ENCODE assay signal across 28 cellular contexts in the genomic region with DNA sequence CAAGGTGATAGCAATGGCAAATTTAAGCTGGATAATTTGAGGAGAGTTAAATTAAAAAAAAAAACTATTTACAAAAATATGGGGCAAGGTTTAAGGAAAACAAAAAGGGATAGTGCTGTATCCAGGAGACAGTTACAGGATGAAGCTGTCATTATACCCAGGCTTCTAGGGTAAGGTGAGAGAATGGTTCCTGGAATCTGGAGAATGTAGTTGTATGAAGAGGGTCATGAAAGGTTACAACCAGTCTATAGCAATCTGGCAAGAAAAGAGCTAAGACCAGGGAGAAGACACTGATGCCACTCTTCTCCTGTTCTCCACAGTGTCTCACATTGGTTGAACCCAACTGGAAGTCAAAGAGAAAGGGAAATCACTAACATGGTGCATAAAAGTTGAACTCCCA.
"Had no signal": no experiment of that assay in that cellular context is flagged by ENCODE, and none has a peak within 500 bp of the region (broad histone marks: within the 10 kb centered on the region; RNA-seq: fewer than 3 reads in every experiment).

No MANE protein-coding gene starts in this region.

- DNase-seq: hypothalamus; islet precursor cell; left ventricle myocardium inferior; midbrain; mucosa of descending colon; naive thymus-derived CD4-positive, alpha-beta T cell; ovary; retina; right cardiac atrium; stimulated activated CD4-positive, alpha-beta T cell treated with anti-CD3 and anti-CD28 coated beads, Interleukin-12 subunit alpha, Interleukin-12 subunit beta, amount 100 ng/mL, for 4 hours; stimulated activated CD4-positive, alpha-beta T cell treated with anti-CD3 and anti-CD28 coated beads, Interleukin-15, amount 100 ng/mL, for 24 hours; stimulated activated CD4-positive, alpha-beta T cell treated with anti-CD3 and anti-CD28 coated beads, Interleukin-2, amount 100 ng/mL, for 24 hours; stimulated activated CD4-positive, alpha-beta T cell treated with anti-CD3 and anti-CD28 coated beads, Interleukin-4, amount 100 ng/mL, for 24 hours; stimulated activated naive CD4-positive, alpha-beta T cell; tibial artery; trophoblast cell; upper lobe of right lung; uterus had no signal

- H3K9me3 ChIP-seq: left ventricle myocardium inferior, mucosa of descending colon, ovary, prostate gland, suprapubic skin, thoracic aorta, tibial artery, upper lobe of right lung, uterus had no signal

- H3K36me3 ChIP-seq: left ventricle myocardium inferior, ovary, prostate gland, suprapubic skin, thoracic aorta, tibial artery, upper lobe of right lung, uterus had no signal

- H3K4me1 ChIP-seq: prostate gland, suprapubic skin, tibial artery, upper lobe of right lung, uterus had no signal

- H3K27ac ChIP-seq: left ventricle myocardium inferior, ovary, prostate gland, skin epidermis, suprapubic skin, thoracic aorta, tibial artery, upper lobe of right lung, uterus had no signal

- H3K4me3 Mint-ChIP-seq: naive thymus-derived CD4-positive, alpha-beta T cell; natural killer cell treated with Interleukin-12 subunit alpha and Interleukin-12 subunit beta and Interleukin-15 and Interleukin-18, amount 100 ng/mL, for 72 hours; neural crest cell; stimulated activated effector memory CD8-positive, alpha-beta T cell treated with anti-CD3 and anti-CD28 coated beads, Interleukin-12 subunit alpha, Interleukin-12 subunit beta, amount 100 ng/mL, for 72 hours; stimulated activated naive CD8-positive, alpha-beta T cell treated with anti-CD3 and anti-CD28 coated beads, Interleukin-15, Interleukin-2, amounts not matched to agents 100 ng/mL and 50 ng/mL, for 24 hours had no signal

- H3K9me3 Mint-ChIP-seq: neural crest cell had no signal

- H3K36me3 Mint-ChIP-seq: naive thymus-derived CD4-positive, alpha-beta T cell; natural killer cell treated with Interleukin-12 subunit alpha and Interleukin-12 subunit beta and Interleukin-15 and Interleukin-18, amount 100 ng/mL, for 72 hours; stimulated activated effector memory CD8-positive, alpha-beta T cell treated with anti-CD3 and anti-CD28 coated beads, Interleukin-12 subunit alpha, Interleukin-12 subunit beta, amount 100 ng/mL, for 72 hours had no signal

- H3K27me3 Mint-ChIP-seq: naive thymus-derived CD4-positive, alpha-beta T cell; natural killer cell treated with Interleukin-12 subunit alpha and Interleukin-12 subunit beta and Interleukin-15 and Interleukin-18, amount 100 ng/mL, for 72 hours; stimulated activated naive CD8-positive, alpha-beta T cell treated with anti-CD3 and anti-CD28 coated beads, Interleukin-15, Interleukin-2, amounts not matched to agents 100 ng/mL and 50 ng/mL, for 24 hours had no signal

- H3K4me1 Mint-ChIP-seq: naive thymus-derived CD4-positive, alpha-beta T cell; stimulated activated effector memory CD8-positive, alpha-beta T cell treated with anti-CD3 and anti-CD28 coated beads, Interleukin-12 subunit alpha, Interleukin-12 subunit beta, amount 100 ng/mL, for 72 hours had no signal

- H3K27me3 ChIP-seq: ovary, suprapubic skin, tibial artery, upper lobe of right lung, uterus had no signal

- ATAC-seq: mucosa of descending colon; naive thymus-derived CD4-positive, alpha-beta T cell; natural killer cell treated with Interleukin-12 subunit alpha and Interleukin-12 subunit beta and Interleukin-15 and Interleukin-18, amount 100 ng/mL, for 72 hours; right cardiac atrium; sciatic nerve; stimulated activated effector memory CD8-positive, alpha-beta T cell treated with anti-CD3 and anti-CD28 coated beads, Interleukin-12 subunit alpha, Interleukin-12 subunit beta, amount 100 ng/mL, for 72 hours; upper lobe of right lung had no signal

- H3K4me3 ChIP-seq: left ventricle myocardium inferior, lung, mucosa of descending colon, ovary, prostate gland, skin epidermis, suprapubic skin, thoracic aorta, tibial artery, upper lobe of right lung, uterus had no signal

- H3K27ac Mint-ChIP-seq: naive thymus-derived CD4-positive, alpha-beta T cell; natural killer cell treated with Interleukin-12 subunit alpha and Interleukin-12 subunit beta and Interleukin-15 and Interleukin-18, amount 100 ng/mL, for 72 hours; stimulated activated effector memory CD8-positive, alpha-beta T cell treated with anti-CD3 and anti-CD28 coated beads, Interleukin-12 subunit alpha, Interleukin-12 subunit beta, amount 100 ng/mL, for 72 hours; stimulated activated naive CD8-positive, alpha-beta T cell treated with anti-CD3 and anti-CD28 coated beads, Interleukin-15, Interleukin-2, amounts not matched to agents 100 ng/mL and 50 ng/mL, for 24 hours had no signal
